Comparison of ENCODE assay signal across 1 cellular context in genomic region chr9:16026886-16027285, GRCh38.
TF ChIP-seq lines count a peak whose summit lies in the region.

No MANE protein-coding gene starts in this region.

TF ChIP-seq in SK-N-SH, 30 proteins besides CTCF, POLR2A, EP300 and RAD21 (continued from another document):
- TF ChIP-seq, protein P1, sequence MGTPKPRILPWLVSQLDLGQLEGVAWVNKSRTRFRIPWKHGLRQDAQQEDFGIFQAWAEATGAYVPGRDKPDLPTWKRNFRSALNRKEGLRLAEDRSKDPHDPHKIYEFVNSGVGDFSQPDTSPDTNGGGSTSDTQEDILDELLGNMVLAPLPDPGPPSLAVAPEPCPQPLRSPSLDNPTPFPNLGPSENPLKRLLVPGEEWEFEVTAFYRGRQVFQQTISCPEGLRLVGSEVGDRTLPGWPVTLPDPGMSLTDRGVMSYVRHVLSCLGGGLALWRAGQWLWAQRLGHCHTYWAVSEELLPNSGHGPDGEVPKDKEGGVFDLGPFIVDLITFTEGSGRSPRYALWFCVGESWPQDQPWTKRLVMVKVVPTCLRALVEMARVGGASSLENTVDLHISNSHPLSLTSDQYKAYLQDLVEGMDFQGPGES (IDR thresholded peaks at IDR 0.05; ENCODE audit: low read depth, low read length): no peak
- TF ChIP-seq MXI1 (IDR thresholded peaks at IDR 0.05; ENCODE audit: low read depth, low read length): no peak
- no peak for TF ChIP-seq NFIC (IDR thresholded peaks at IDR 0.05; ENCODE audit: borderline replicate concordance)
- TF ChIP-seq SIN3A (IDR thresholded peaks at IDR 0.05; ENCODE audit: borderline replicate concordance, low read depth, low read length): no peak
